Comparison of ENCODE assay signal across 8 cellular contexts in genomic region chr22:21937821-21938070, GRCh38. TPM values are rescaled to one million over a fixed set of nuclear protein-coding genes. Genes with fewer than 3 reads are reported as not detected.
DNase-seq lines count a peak whose midpoint lies in the region; ATAC-seq, FAIRE-seq and TF ChIP-seq lines count a peak whose summit lies in the region.

No MANE protein-coding gene starts in this region.

- no peaks in the 10 kb centered on the region for H3K9me3 ChIP-seq in right atrium auricular region
- no peaks in the 10 kb centered on the region for H3K9me3 ChIP-seq in small intestine (ENCODE audit: control insufficient read depth, low read depth)

- no peak for FAIRE-seq in small intestine (lab: Jason Lieb, UNC)

- no peaks in the 10 kb centered on the region for H3K27me3 ChIP-seq in right atrium auricular region
- no peaks in the 10 kb centered on the region for H3K27me3 ChIP-seq in small intestine (ENCODE audit: control insufficient read depth in 2 of 2, insufficient read depth in 2 of 2, low read length in 2 of 2)

- ATAC-seq in GM19467 (IDR thresholded peaks at IDR 0.05; ENCODE audit: unreplicated experiment) = peak; percentile 6

- peak overlapping the region; percentile 67 for H3K27ac Mint-ChIP-seq in activated T-helper 1 cell treated with anti-CD3 and anti-CD28 coated beads, Interleukin-12 subunit alpha, Interleukin-12 subunit beta, Interleukin-2, Interleukin-4 antibody, amounts not matched to agents 30 ng/mL and 10 ng/mL and 1 ng/mL, durations not matched to agents 14 hours and 24 hours and 36 hours

- H3K4me1 ChIP-seq in right atrium auricular region (peaks cover 0 to 68% of the 10 kb centered on the region in 2 donors), small intestine (ENCODE audit: control insufficient read depth in 2 of 2, insufficient read depth in 1 of 2, low read depth in 1 of 2, low read length in 1 of 2) (peaks cover 0 to 4% of the 10 kb centered on the region in 2 donors)

- peaks cover 34% of the 10 kb centered on the region for H3K36me3 ChIP-seq in right atrium auricular region
- peaks cover 0 to 1% of the 10 kb centered on the region in 2 donors for H3K36me3 ChIP-seq in small intestine (ENCODE audit: control insufficient read depth in 2 of 2, insufficient read depth in 2 of 2, low read length in 2 of 2)

- no peaks in the 10 kb centered on the region for H3K9me3 Mint-ChIP-seq in activated T-helper 1 cell treated with anti-CD3 and anti-CD28 coated beads, Interleukin-12 subunit alpha, Interleukin-12 subunit beta, Interleukin-2, Interleukin-4 antibody, amounts not matched to agents 30 ng/mL and 10 ng/mL and 1 ng/mL, durations not matched to agents 14 hours and 24 hours and 36 hours

- DNase-seq in activated T-helper 1 cell treated with anti-CD3 and anti-CD28 coated beads, Interleukin-12 subunit alpha, Interleukin-12 subunit beta, Interleukin-2, Interleukin-4 antibody, amounts not matched to agents 30 ng/mL and 10 ng/mL and 1 ng/mL, durations not matched to agents 14 hours and 24 hours and 36 hours (ENCODE audit: low spot score) = no peak
- peak; percentile 89 for DNase-seq in right atrium auricular region (ENCODE audit: low spot score)
- DNase-seq in small intestine = no peak
- no peak for DNase-seq in activated effector memory CD4-positive, alpha-beta T cell treated with Interleukin-2 at 50 U/mL for 16 hours
- no peak for DNase-seq in DMS79 (lab: John Stamatoyannopoulos, UW)
- no peak for DNase-seq in germinal center (ENCODE audit: low spot score)
- DNase-seq in activated gamma-delta T cell treated with Interleukin-2 at 50 U/mL for 16 hours = no peak

- peak overlapping the region; percentile 75 for H3K4me3 Mint-ChIP-seq in activated T-helper 1 cell treated with anti-CD3 and anti-CD28 coated beads, Interleukin-12 subunit alpha, Interleukin-12 subunit beta, Interleukin-2, Interleukin-4 antibody, amounts not matched to agents 30 ng/mL and 10 ng/mL and 1 ng/mL, durations not matched to agents 14 hours and 24 hours and 36 hours

- H3K27me3 Mint-ChIP-seq in activated T-helper 1 cell treated with anti-CD3 and anti-CD28 coated beads, Interleukin-12 subunit alpha, Interleukin-12 subunit beta, Interleukin-2, Interleukin-4 antibody, amounts not matched to agents 30 ng/mL and 10 ng/mL and 1 ng/mL, durations not matched to agents 14 hours and 24 hours and 36 hours (ENCODE audit: insufficient read depth) = peaks cover 1% of the 10 kb centered on the region

- intact Hi-C loops in activated T-helper 1 cell treated with anti-CD3 and anti-CD28 coated beads, Interleukin-12 subunit alpha, Interleukin-12 subunit beta, Interleukin-2, Interleukin-4 antibody, amounts not matched to agents 30 ng/mL and 10 ng/mL and 1 ng/mL, durations not matched to agents 14 hours and 24 hours and 36 hours (cut with micrococcal nuclease) = loop anchor here (1.0 to 5.0 kb wide), 5 partner anchors 15 to 224 kb away; partner anchors contain the start of genes PPM1F and TOP3B

- no peak for TF ChIP-seq CTCF in right atrium auricular region (IDR thresholded peaks at IDR 0.05)

- H3K4me3 ChIP-seq in right atrium auricular region (peak overlapping the region; percentile 44 to 59), small intestine (ENCODE audit: low read depth in 1 of 2, low read length in 2 of 2) (no peak overlapping the region)

- H3K4me1 Mint-ChIP-seq in activated T-helper 1 cell treated with anti-CD3 and anti-CD28 coated beads, Interleukin-12 subunit alpha, Interleukin-12 subunit beta, Interleukin-2, Interleukin-4 antibody, amounts not matched to agents 30 ng/mL and 10 ng/mL and 1 ng/mL, durations not matched to agents 14 hours and 24 hours and 36 hours (ENCODE audit: low read depth) = peaks cover 39% of the 10 kb centered on the region

- WGBS in small intestine, 3 donors = 18 to 26% (median 19%) methylated on average over 8 of the region's 8 CpGs

- H3K36me3 Mint-ChIP-seq in activated T-helper 1 cell treated with anti-CD3 and anti-CD28 coated beads, Interleukin-12 subunit alpha, Interleukin-12 subunit beta, Interleukin-2, Interleukin-4 antibody, amounts not matched to agents 30 ng/mL and 10 ng/mL and 1 ng/mL, durations not matched to agents 14 hours and 24 hours and 36 hours (ENCODE audit: low read depth) = peaks cover 10% of the 10 kb centered on the region

- H3K27ac ChIP-seq in right atrium auricular region (peak overlapping the region; percentile 94), small intestine (ENCODE audit: low read depth in 1 of 2, low read length in 1 of 2) (peak overlapping the region; percentile 12 to 95)

RNA-seq across cellular contexts. Expression of gene PPM1F, which starts 14.9 kb away (rescaled TPM):
- total RNA-seq in activated T-helper 1 cell treated with anti-CD3 and anti-CD28 coated beads, Interleukin-12 subunit alpha, Interleukin-12 subunit beta, Interleukin-2, Interleukin-4 antibody, amounts not matched to agents 30 ng/mL and 10 ng/mL and 1 ng/mL, durations not matched to agents 14 hours and 24 hours and 36 hours = 28.5 and 28.7 TPM in 2 replicates
- total RNA-seq in right atrium auricular region = 10 to 100 TPM; 17.0 to 29.6 TPM
- polyA plus RNA-seq in small intestine = 10 to 100 TPM in 1 of 3 donors, 1 to 10 TPM in 2; 1.8 to 16.7 (median 4.6) TPM

RNA-seq across cellular contexts. Expression of gene TOP3B, which starts 44.8 kb away (rescaled TPM):
- 48.4 and 51.9 TPM in 2 replicates for total RNA-seq in activated T-helper 1 cell treated with anti-CD3 and anti-CD28 coated beads, Interleukin-12 subunit alpha, Interleukin-12 subunit beta, Interleukin-2, Interleukin-4 antibody, amounts not matched to agents 30 ng/mL and 10 ng/mL and 1 ng/mL, durations not matched to agents 14 hours and 24 hours and 36 hours
- total RNA-seq in right atrium auricular region = 10 to 100 TPM; 11.5 to 12.3 TPM
- polyA plus RNA-seq in small intestine = 10 to 100 TPM; 12.0 to 15.0 (median 14.1) TPM

Comparison
In these comparisons a context has a peak if more than half of its experiments do, and no peak if none do; other contexts are left out.
1. H3K4me3 ChIP-seq: peak in right atrium auricular region (2 of 2); none in small intestine (0 of 2).